Comparison of ENCODE assay signal across 27 cellular contexts in the genomic region with DNA sequence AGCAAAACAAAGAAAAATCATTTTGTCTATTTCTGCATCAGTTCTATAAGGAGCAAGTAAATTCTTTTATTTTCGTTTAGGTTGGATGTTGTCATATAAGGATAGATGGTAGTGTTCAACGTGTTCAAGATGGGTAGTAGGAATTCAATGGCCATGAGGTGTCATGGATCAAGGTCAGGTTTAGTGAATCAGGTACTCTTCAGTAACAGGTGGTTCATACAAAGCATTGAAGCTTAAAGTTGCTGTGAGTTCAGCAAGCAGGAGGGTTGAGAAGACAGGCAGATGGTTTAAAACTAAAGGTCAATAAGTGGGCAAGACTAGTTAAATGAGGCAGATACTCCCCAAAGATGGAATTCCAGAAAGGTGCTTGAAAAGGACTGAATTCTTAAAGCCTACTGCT. TPM values are rescaled to one million over a fixed set of nuclear protein-coding genes. Genes with fewer than 3 reads are reported as not detected.
DNase-seq lines count a peak whose midpoint lies in the region; ATAC-seq and TF ChIP-seq lines count a peak whose summit lies in the region.
"Had no signal": no experiment of that assay in that cellular context is flagged by ENCODE, and none has a peak within 500 bp of the region (broad histone marks: within the 10 kb centered on the region; RNA-seq: fewer than 3 reads in every experiment).

No MANE protein-coding gene starts in this region.

- H3K36me3 ChIP-seq in DND-41 (ENCODE audit: insufficient read depth, low read length) = peaks cover 66% of the 10 kb centered on the region

- no peaks in the 10 kb centered on the region for H3K27me3 ChIP-seq in DND-41 (ENCODE audit: insufficient read depth, low read length, poor library complexity)
- H3K27me3 ChIP-seq: heart right ventricle, neutrophil, sigmoid colon, upper lobe of left lung had no signal

- H3K9ac ChIP-seq in DND-41 (ENCODE audit: low read depth, low read length) = no peak overlapping the region
- H3K9ac ChIP-seq: KMS-11 had no signal

- H2AFZ ChIP-seq in DND-41 (ENCODE audit: low read depth, low read length) = no peak overlapping the region

- peak overlapping the region; percentile 29; the same call in 1 of the 2 replicates for H3K4me2 ChIP-seq in DND-41 (ENCODE audit: insufficient read depth, low read length)
- H3K4me2 ChIP-seq: KMS-11 had no signal

- H3K4me3 ChIP-seq in DND-41 (ENCODE audit: low read depth in 1 of 2, low read length in 2 of 2) = no peak overlapping the region
- H3K4me3 ChIP-seq: heart right ventricle, sigmoid colon, upper lobe of left lung had no signal

- peaks cover 93% of the 10 kb centered on the region for H4K20me1 ChIP-seq in DND-41 (ENCODE audit: insufficient read depth, low read length)

- peaks cover 41% of the 10 kb centered on the region for H3K36me3 Mint-ChIP-seq in activated CD4-positive, alpha-beta memory T cell treated with anti-CD3 and anti-CD28 coated beads for 36 hours
- peaks cover 52% of the 10 kb centered on the region for H3K36me3 Mint-ChIP-seq in activated CD4-positive, alpha-beta memory T cell treated with anti-CD3 and anti-CD28 coated beads, Interleukin-2, amount 10 ng/mL, durations not matched to agents 7 days and 5 days (ENCODE audit: low read depth)
- H3K36me3 Mint-ChIP-seq in activated T-helper 1 cell treated with anti-CD3 and anti-CD28 coated beads, Interleukin-12 subunit alpha, Interleukin-12 subunit beta, Interleukin-2, Interleukin-4 antibody, amounts not matched to agents 30 ng/mL and 10 ng/mL and 1 ng/mL, durations not matched to agents 14 hours and 24 hours and 36 hours (ENCODE audit: low read depth) = peaks cover 36% of the 10 kb centered on the region
- peaks cover 5 to 54% (median 5%) of the 10 kb centered on the region in 3 donors for H3K36me3 Mint-ChIP-seq in naive thymus-derived CD8-positive, alpha-beta T cell

- peaks cover 47% of the 10 kb centered on the region for H3K4me1 ChIP-seq in DND-41 (ENCODE audit: insufficient read depth, low read length)

- H3K4me3 Mint-ChIP-seq in activated CD4-positive, alpha-beta memory T cell treated with anti-CD3 and anti-CD28 coated beads for 36 hours = no peak overlapping the region
- H3K4me3 Mint-ChIP-seq in activated CD4-positive, alpha-beta memory T cell treated with anti-CD3 and anti-CD28 coated beads, Interleukin-2, amount 10 ng/mL, durations not matched to agents 7 days and 5 days = no peak overlapping the region
- no peak overlapping the region for H3K4me3 Mint-ChIP-seq in activated T-helper 1 cell treated with anti-CD3 and anti-CD28 coated beads, Interleukin-12 subunit alpha, Interleukin-12 subunit beta, Interleukin-2, Interleukin-4 antibody, amounts not matched to agents 30 ng/mL and 10 ng/mL and 1 ng/mL, durations not matched to agents 14 hours and 24 hours and 36 hours
- peak overlapping the region in 6 of 10 donors; percentile 3 to 71 (median 14) for H3K4me3 Mint-ChIP-seq in naive thymus-derived CD8-positive, alpha-beta T cell
- H3K4me3 Mint-ChIP-seq: CD14-positive monocyte had no signal

- no peaks in the 10 kb centered on the region for H3K27me3 Mint-ChIP-seq in activated CD4-positive, alpha-beta memory T cell treated with anti-CD3 and anti-CD28 coated beads for 36 hours
- H3K27me3 Mint-ChIP-seq in activated CD4-positive, alpha-beta memory T cell treated with anti-CD3 and anti-CD28 coated beads, Interleukin-2, amount 10 ng/mL, durations not matched to agents 7 days and 5 days = no peaks in the 10 kb centered on the region
- H3K27me3 Mint-ChIP-seq in activated T-helper 1 cell treated with anti-CD3 and anti-CD28 coated beads, Interleukin-12 subunit alpha, Interleukin-12 subunit beta, Interleukin-2, Interleukin-4 antibody, amounts not matched to agents 30 ng/mL and 10 ng/mL and 1 ng/mL, durations not matched to agents 14 hours and 24 hours and 36 hours (ENCODE audit: insufficient read depth) = no peaks in the 10 kb centered on the region
- H3K27me3 Mint-ChIP-seq in naive thymus-derived CD8-positive, alpha-beta T cell = no peaks in the 10 kb centered on the region
- H3K27me3 Mint-ChIP-seq: T-cell had no signal

- H3K27ac Mint-ChIP-seq in activated CD4-positive, alpha-beta memory T cell treated with anti-CD3 and anti-CD28 coated beads for 36 hours = peak overlapping the region; percentile 49
- H3K27ac Mint-ChIP-seq in activated CD4-positive, alpha-beta memory T cell treated with anti-CD3 and anti-CD28 coated beads, Interleukin-2, amount 10 ng/mL, durations not matched to agents 7 days and 5 days = no peak overlapping the region
- peak overlapping the region; percentile 45 for H3K27ac Mint-ChIP-seq in activated T-helper 1 cell treated with anti-CD3 and anti-CD28 coated beads, Interleukin-12 subunit alpha, Interleukin-12 subunit beta, Interleukin-2, Interleukin-4 antibody, amounts not matched to agents 30 ng/mL and 10 ng/mL and 1 ng/mL, durations not matched to agents 14 hours and 24 hours and 36 hours
- peak overlapping the region in 5 of 10 donors; percentile 2 to 57 (median 8) for H3K27ac Mint-ChIP-seq in naive thymus-derived CD8-positive, alpha-beta T cell
- H3K27ac Mint-ChIP-seq: brain, CD14-positive monocyte had no signal

- peaks cover 73% of the 10 kb centered on the region for H3K4me1 Mint-ChIP-seq in activated CD4-positive, alpha-beta memory T cell treated with anti-CD3 and anti-CD28 coated beads for 36 hours (ENCODE audit: low read depth)
- H3K4me1 Mint-ChIP-seq in activated CD4-positive, alpha-beta memory T cell treated with anti-CD3 and anti-CD28 coated beads, Interleukin-2, amount 10 ng/mL, durations not matched to agents 7 days and 5 days = peaks cover 65% of the 10 kb centered on the region
- peaks cover 52% of the 10 kb centered on the region for H3K4me1 Mint-ChIP-seq in activated T-helper 1 cell treated with anti-CD3 and anti-CD28 coated beads, Interleukin-12 subunit alpha, Interleukin-12 subunit beta, Interleukin-2, Interleukin-4 antibody, amounts not matched to agents 30 ng/mL and 10 ng/mL and 1 ng/mL, durations not matched to agents 14 hours and 24 hours and 36 hours (ENCODE audit: low read depth)
- peaks cover 27 to 88% (median 74%) of the 10 kb centered on the region in 4 donors for H3K4me1 Mint-ChIP-seq in naive thymus-derived CD8-positive, alpha-beta T cell

- ATAC-seq in DND-41 (ENCODE audit: insufficient read depth, low read depth) (no peak), left ventricle myocardium superior (no peak), HG02642 (IDR thresholded peaks at IDR 0.05; ENCODE audit: poor library complexity, unreplicated experiment) (no peak), GM18873 (IDR thresholded peaks at IDR 0.05; ENCODE audit: low FRiP score, unreplicated experiment) (no peak)
- ATAC-seq in naive thymus-derived CD8-positive, alpha-beta T cell = no peak
- ATAC-seq: heart right ventricle, T-cell had no signal

- TF ChIP-seq CTCF in DND-41 (IDR thresholded peaks at IDR 0.05; ENCODE audit: borderline replicate concordance, extremely low read depth, low read length, poor library complexity, severe bottlenecking) = no peak

- no peak for DNase-seq in activated CD4-positive, alpha-beta memory T cell treated with anti-CD3 and anti-CD28 coated beads for 36 hours
- no peak for DNase-seq in activated CD4-positive, alpha-beta memory T cell treated with anti-CD3 and anti-CD28 coated beads, Interleukin-2, amount 10 ng/mL, durations not matched to agents 7 days and 5 days
- DNase-seq in DND-41 = no peak
- no peak for DNase-seq in activated T-helper 1 cell treated with anti-CD3 and anti-CD28 coated beads, Interleukin-12 subunit alpha, Interleukin-12 subunit beta, Interleukin-2, Interleukin-4 antibody, amounts not matched to agents 30 ng/mL and 10 ng/mL and 1 ng/mL, durations not matched to agents 14 hours and 24 hours and 36 hours (ENCODE audit: low spot score)
- DNase-seq in naive thymus-derived CD8-positive, alpha-beta T cell = no peak
- no peak for DNase-seq in left ventricle myocardium superior
- DNase-seq: activated CD4-positive, alpha-beta T cell treated with anti-CD3 and anti-CD28 coated beads, Interleukin-2, amount 50 U/mL, for 48 hours; activated gamma-delta T cell treated with Interleukin-2 at 50 U/mL for 16 hours; amniotic stem cell; heart right ventricle; kidney; MM.1S; NCI-H1417; NCI-H2029; NCI-H526; NK-92 treated with Interleukin-12 subunit alpha and Interleukin-12 subunit beta, amount 100 ng/mL, for 24 hours; sigmoid colon; stimulated activated CD4-positive, alpha-beta T cell treated with anti-CD3 and anti-CD28 coated beads, Interleukin-4, amount 100 ng/mL, for 24 hours; substantia nigra; T-cell; upper lobe of left lung had no signal

- POLR2A ChIA-PET in activated CD4-positive, alpha-beta memory T cell treated with anti-CD3 and anti-CD28 coated beads for 36 hours (lab: Charles Lee) = no interaction called here
- POLR2A ChIA-PET in activated CD4-positive, alpha-beta memory T cell treated with anti-CD3 and anti-CD28 coated beads, Interleukin-2, amount 10 ng/mL, durations not matched to agents 7 days and 5 days (lab: Charles Lee) = interaction anchor here (1.1 kb wide), 1 partner anchor 29 kb away, joined by 3 read pairs; no protein-coding TSS in a partner anchor
- POLR2A ChIA-PET in naive thymus-derived CD8-positive, alpha-beta T cell (lab: Charles Lee) = no interaction called here

- H3K9me3 Mint-ChIP-seq in activated CD4-positive, alpha-beta memory T cell treated with anti-CD3 and anti-CD28 coated beads for 36 hours = no peaks in the 10 kb centered on the region
- no peaks in the 10 kb centered on the region for H3K9me3 Mint-ChIP-seq in activated CD4-positive, alpha-beta memory T cell treated with anti-CD3 and anti-CD28 coated beads, Interleukin-2, amount 10 ng/mL, durations not matched to agents 7 days and 5 days
- no peaks in the 10 kb centered on the region for H3K9me3 Mint-ChIP-seq in activated T-helper 1 cell treated with anti-CD3 and anti-CD28 coated beads, Interleukin-12 subunit alpha, Interleukin-12 subunit beta, Interleukin-2, Interleukin-4 antibody, amounts not matched to agents 30 ng/mL and 10 ng/mL and 1 ng/mL, durations not matched to agents 14 hours and 24 hours and 36 hours
- H3K9me3 Mint-ChIP-seq in naive thymus-derived CD8-positive, alpha-beta T cell = no peaks in the 10 kb centered on the region
- H3K9me3 Mint-ChIP-seq: brain, CD14-positive monocyte, T-cell had no signal

- CTCF ChIA-PET in activated CD4-positive, alpha-beta memory T cell treated with anti-CD3 and anti-CD28 coated beads for 36 hours (lab: Charles Lee) = no interaction called here
- CTCF ChIA-PET in activated CD4-positive, alpha-beta memory T cell treated with anti-CD3 and anti-CD28 coated beads, Interleukin-2, amount 10 ng/mL, durations not matched to agents 7 days and 5 days (lab: Charles Lee) = interaction anchor here (0.8 to 1.2 kb wide), 2 partner anchors 10 to 26 kb away, joined by 3 to 4 read pairs; no protein-coding TSS in a partner anchor

- no peak overlapping the region for H3K27ac ChIP-seq in DND-41 (ENCODE audit: low read length)
- H3K27ac ChIP-seq: heart right ventricle, KMS-11, neutrophil, sigmoid colon, upper lobe of left lung had no signal

- intact Hi-C loops in activated CD4-positive, alpha-beta memory T cell treated with anti-CD3 and anti-CD28 coated beads for 36 hours (cut with micrococcal nuclease) = no loop called here
- intact Hi-C loops in activated T-helper 1 cell treated with anti-CD3 and anti-CD28 coated beads, Interleukin-12 subunit alpha, Interleukin-12 subunit beta, Interleukin-2, Interleukin-4 antibody, amounts not matched to agents 30 ng/mL and 10 ng/mL and 1 ng/mL, durations not matched to agents 14 hours and 24 hours and 36 hours (cut with micrococcal nuclease) = loop anchor here (10.0 kb wide), 3 partner anchors 409 to 1649 kb away; a partner anchor contains a TSS
- intact Hi-C loops in left ventricle myocardium superior (cut with micrococcal nuclease) = no loop called here

- peaks cover 100% of the 10 kb centered on the region for H3K79me2 ChIP-seq in DND-41 (ENCODE audit: insufficient read depth, low read length)

- H3K9me3 ChIP-seq in DND-41 (ENCODE audit: insufficient read depth, low read length, severe bottlenecking) = no peaks in the 10 kb centered on the region
- H3K9me3 ChIP-seq: heart right ventricle, neutrophil, sigmoid colon, upper lobe of left lung had no signal

RNA-seq across cellular contexts. Expression of a gene that starts 5.6 kb away (rescaled TPM):
- total RNA-seq in activated CD4-positive, alpha-beta memory T cell treated with anti-CD3 and anti-CD28 coated beads for 36 hours = 100 to 1,000 TPM; 105 to 114 TPM
- 100 to 1,000 TPM; 106 to 110 TPM for total RNA-seq in activated CD4-positive, alpha-beta memory T cell treated with anti-CD3 and anti-CD28 coated beads, Interleukin-2, amount 10 ng/mL, durations not matched to agents 7 days and 5 days
- 179 and 194 TPM in 2 replicates for total RNA-seq in activated T-helper 1 cell treated with anti-CD3 and anti-CD28 coated beads, Interleukin-12 subunit alpha, Interleukin-12 subunit beta, Interleukin-2, Interleukin-4 antibody, amounts not matched to agents 30 ng/mL and 10 ng/mL and 1 ng/mL, durations not matched to agents 14 hours and 24 hours and 36 hours
- 100 to 1,000 TPM; 139 to 147 TPM for total RNA-seq in naive thymus-derived CD8-positive, alpha-beta T cell
- 10 to 100 TPM; 51.6 to 80.6 (median 55.2) TPM for polyA plus RNA-seq in naive thymus-derived CD8-positive, alpha-beta T cell
- 49.9 TPM for total RNA-seq in left ventricle myocardium superior

RNA-seq across cellular contexts. Expression of a gene that starts 24.2 kb away (rescaled TPM):
- 1 to 10 TPM; 4.4 to 5.0 TPM for total RNA-seq in activated CD4-positive, alpha-beta memory T cell treated with anti-CD3 and anti-CD28 coated beads for 36 hours
- total RNA-seq in activated CD4-positive, alpha-beta memory T cell treated with anti-CD3 and anti-CD28 coated beads, Interleukin-2, amount 10 ng/mL, durations not matched to agents 7 days and 5 days = 1 to 10 TPM; 9.9 TPM
- 3.7 and 6.5 TPM in 2 replicates for total RNA-seq in activated T-helper 1 cell treated with anti-CD3 and anti-CD28 coated beads, Interleukin-12 subunit alpha, Interleukin-12 subunit beta, Interleukin-2, Interleukin-4 antibody, amounts not matched to agents 30 ng/mL and 10 ng/mL and 1 ng/mL, durations not matched to agents 14 hours and 24 hours and 36 hours
- 10 to 100 TPM; 11.5 to 12.0 TPM for total RNA-seq in naive thymus-derived CD8-positive, alpha-beta T cell
- polyA plus RNA-seq in naive thymus-derived CD8-positive, alpha-beta T cell = 10 to 100 TPM; 45.3 to 62.1 (median 53.6) TPM
- total RNA-seq in left ventricle myocardium superior = 37.6 TPM

Comparison
In these comparisons a context has a peak if more than half of its experiments do, and no peak if none do; other contexts are left out.
1. H3K4me3 Mint-ChIP-seq: peak in naive thymus-derived CD8-positive, alpha-beta T cell (6 of 10); none in activated CD4-positive, alpha-beta memory T cell treated with anti-CD3 and anti-CD28 coated beads for 36 hours (single experiment), activated CD4-positive, alpha-beta memory T cell treated with anti-CD3 and anti-CD28 coated beads, Interleukin-2, amount 10 ng/mL, durations not matched to agents 7 days and 5 days (single experiment) and activated T-helper 1 cell treated with anti-CD3 and anti-CD28 coated beads, Interleukin-12 subunit alpha, Interleukin-12 subunit beta, Interleukin-2, Interleukin-4 antibody, amounts not matched to agents 30 ng/mL and 10 ng/mL and 1 ng/mL, durations not matched to agents 14 hours and 24 hours and 36 hours (single experiment).